ENCODE assay signal across 18 cellular contexts in genomic region chrX:23451266-23451665, GRCh38.
DNase-seq lines count a peak whose midpoint lies in the region; ATAC-seq and TF ChIP-seq lines count a peak whose summit lies in the region.
"Had no signal": no experiment of that assay in that cellular context is flagged by ENCODE, and none has a peak within 500 bp of the region (broad histone marks: within the 10 kb centered on the region; RNA-seq: fewer than 3 reads in every experiment).

No MANE protein-coding gene starts in this region.

- DNase-seq in GM23338 (ENCODE audit: low spot score) (peak; percentile 1), neural crest cell (ENCODE audit: low read depth, low spot score) (no peak), cerebellar nuclear complex (lab: John Stamatoyannopoulos, UW) (no peak), dermis blood vessel endothelial cell (no peak)
- DNase-seq: GM23248, NCI-H1092, NCI-H2081 treated with DMSO at 0.1 percent for 48 hours, NCI-H510A treated with DMSO at 0.1 percent for 48 hours, NCI-H82, Peyer's patch, Right ventricle myocardium superior had no signal

- no peaks in the 10 kb centered on the region for H3K36me3 ChIP-seq in GM23338 (ENCODE audit: insufficient read depth)
- H3K36me3 ChIP-seq: Peyer's patch had no signal

- H3K4me1 ChIP-seq in GM23338 (ENCODE audit: insufficient read depth): no peaks in the 10 kb centered on the region
- H3K4me1 ChIP-seq: Peyer's patch had no signal

- no peaks in the 10 kb centered on the region for H4K20me1 ChIP-seq in GM23338 (replicated peaks; ENCODE audit: insufficient read depth)

- H3K36me3 Mint-ChIP-seq in GM23338 (ENCODE audit: low read depth) (no peaks in the 10 kb centered on the region), neural crest cell (ENCODE audit: low read depth) (no peaks in the 10 kb centered on the region)
- H3K36me3 Mint-ChIP-seq: CD14-positive monocyte had no signal

- TF ChIP-seq CTCF in 22Rv1 (IDR thresholded peaks at IDR 0.05) (0 out of 2 replicates have a peak, but pooled peaks have one; percentile 11), GM23338 (conservative IDR thresholded peaks at IDR 0.05; ENCODE audit: low read depth in 2 of 2) (no peak; a peak in 1 of 4 replicates), VCaP (conservative IDR thresholded peaks at IDR 0.05) (peak; percentile 29; the same call in 1 of the 2 replicates), neural crest cell (conservative IDR thresholded peaks at IDR 0.05) (peak; percentile 41)

- H3K4me3 Mint-ChIP-seq in GM23338 (no peak overlapping the region), neural crest cell (no peak overlapping the region)
- H3K4me3 Mint-ChIP-seq: CD14-positive monocyte had no signal

- H3K9me2 ChIP-seq in GM23338 (ENCODE audit: insufficient read depth): no peaks in the 10 kb centered on the region

- H3K79me2 ChIP-seq in GM23338 (replicated peaks; ENCODE audit: insufficient read depth): no peaks in the 10 kb centered on the region

- no peak overlapping the region for H2AFZ ChIP-seq in GM23338
- H2AFZ ChIP-seq: GM23248 had no signal

- H3K27me3 ChIP-seq in GM23338 (ENCODE audit: insufficient read depth): no peaks in the 10 kb centered on the region
- H3K27me3 ChIP-seq: Peyer's patch had no signal

- ATAC-seq in GM23338 (no peak), HG03159 (IDR thresholded peaks at IDR 0.05; ENCODE audit: unreplicated experiment) (no peak), HG02981 (IDR thresholded peaks at IDR 0.05; ENCODE audit: unreplicated experiment) (no peak)

- H3K4me3 ChIP-seq in GM23338: no peak overlapping the region
- H3K4me3 ChIP-seq: GM23248, Peyer's patch, SK-N-MC had no signal

- H3K4me1 Mint-ChIP-seq in GM23338: peaks cover 3% of the 10 kb centered on the region; the same call in 2 of the 3 replicates
- no peaks in the 10 kb centered on the region for H3K4me1 Mint-ChIP-seq in neural crest cell
- H3K4me1 Mint-ChIP-seq: CD14-positive monocyte had no signal

- H3K9me3 Mint-ChIP-seq in GM23338 (no peaks in the 10 kb centered on the region; the same call in 2 of the 3 replicates), neural crest cell (no peaks in the 10 kb centered on the region)

- H3K4me2 ChIP-seq in GM23338: no peak overlapping the region
- H3K4me2 ChIP-seq: KMS-11 had no signal

- H3K27ac Mint-ChIP-seq in GM23338 (no peak overlapping the region), neural crest cell (ENCODE audit: unreplicated experiment) (no peak overlapping the region)
- H3K27ac Mint-ChIP-seq: CD14-positive monocyte had no signal

- H3K27ac ChIP-seq in 22Rv1: no peak overlapping the region
- no peak overlapping the region for H3K27ac ChIP-seq in GM23338 (ENCODE audit: low read depth)
- no peak overlapping the region for H3K27ac ChIP-seq in VCaP
- H3K27ac ChIP-seq: GM23248, KMS-11, Peyer's patch, SK-N-MC had no signal

- no peaks in the 10 kb centered on the region for H3F3A ChIP-seq in GM23338 (replicated peaks; ENCODE audit: low read depth)

- no peaks in the 10 kb centered on the region for H3K27me3 Mint-ChIP-seq in GM23338 (ENCODE audit: insufficient read depth, low read depth, poor library complexity)
- H3K27me3 Mint-ChIP-seq in neural crest cell (ENCODE audit: low read depth): peaks cover 3% of the 10 kb centered on the region

TF ChIP-seq in GM23338, 12 proteins besides CTCF, POLR2A, EP300 and RAD21 (continues in another document):
- TF ChIP-seq JUNB (IDR thresholded peaks at IDR 0.05; ENCODE audit: unreplicated experiment): no peak
- no peak for TF ChIP-seq ETS1 (IDR thresholded peaks at IDR 0.05)
- TF ChIP-seq ZNF331 (CRISPR knock-in tag; IDR thresholded peaks at IDR 0.05; ENCODE audit: low read depth): no peak
- TF ChIP-seq NANOG (IDR thresholded peaks at IDR 0.05; ENCODE audit: borderline replicate concordance): no peak
- no peak for TF ChIP-seq EZH2phosphoT487 (IDR thresholded peaks at IDR 0.05; ENCODE audit: unreplicated experiment)
- no peak for TF ChIP-seq EZH2 (IDR thresholded peaks at IDR 0.05; ENCODE audit: low read depth, unreplicated experiment)
- no peak for TF ChIP-seq STAT1 (IDR thresholded peaks at IDR 0.05; ENCODE audit: unreplicated experiment)
- TF ChIP-seq POLR2AphosphoS5 (IDR thresholded peaks at IDR 0.05; ENCODE audit: low read depth): no peak
- no peak for TF ChIP-seq REST (IDR thresholded peaks at IDR 0.05; ENCODE audit: unreplicated experiment)

Comparison
In these comparisons a context has a peak if more than half of its experiments do, and no peak if none do; other contexts are left out.
1. CTCF ChIP-seq: peak in 22Rv1 (single experiment), VCaP (single experiment) and neural crest cell (single experiment); none in GM23338 (0 of 2).